ENCODE assay signal across 20 cellular contexts in the genomic region with DNA sequence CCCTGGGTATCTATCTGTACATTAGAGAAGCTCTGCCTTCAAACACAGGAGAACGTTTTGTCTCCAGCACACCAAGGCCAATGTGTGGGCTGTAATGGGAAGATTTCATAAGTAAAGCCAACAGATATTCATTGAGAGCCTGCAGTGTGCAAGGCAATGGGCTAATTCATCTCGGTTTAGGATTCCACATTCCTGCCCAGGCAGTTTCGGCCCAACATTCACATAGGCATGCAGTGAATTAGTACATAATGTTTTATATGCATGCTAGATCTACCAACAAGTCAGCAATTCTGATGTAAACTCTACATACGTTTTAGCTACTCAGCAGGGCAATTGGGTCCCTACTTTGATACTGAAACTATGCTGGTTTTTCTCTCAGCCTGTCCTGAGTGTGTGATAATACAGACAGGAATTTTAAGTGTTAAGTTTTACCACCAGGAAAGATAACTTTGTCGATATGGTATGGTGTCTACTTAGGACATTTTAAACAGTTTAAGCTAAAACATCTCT.
"Had no signal": no experiment of that assay in that cellular context is flagged by ENCODE, and none has a peak within 500 bp of the region (broad histone marks: within the 10 kb centered on the region; RNA-seq: fewer than 3 reads in every experiment).

No MANE protein-coding gene starts in this region.

- H3K4me3 ChIP-seq: coronary artery, hepatocyte, left lung, tibial artery had no signal

- ATAC-seq: foreskin keratinocyte; left lung; sciatic nerve; SK-N-SH treated with all-trans-retinoic acid at 6 μM for 48 hours; stimulated activated naive B cell treated with anti-CD40 and anti-IgM and Interleukin-4, amounts not matched to agents 10 μg/mL and 1 μg/mL and 100 μg/mL, for 72 hours had no signal

- H3K27me3 ChIP-seq: foreskin keratinocyte, hepatocyte, left lung, tibial artery had no signal

- H3K4me2 ChIP-seq: hepatocyte had no signal

- DNase-seq: activated CD4-positive, alpha-beta memory T cell treated with anti-CD3 and anti-CD28 coated beads for 36 hours; activated CD4-positive, alpha-beta T cell treated with anti-CD3 and anti-CD28 coated beads for 48 hours; activated naive CD4-positive, alpha-beta T cell treated with anti-CD3 and anti-CD28 coated beads for 36 hours; activated naive CD8-positive, alpha-beta T cell treated with anti-CD3 and anti-CD28 coated beads, Interleukin-2, amount 10 ng/mL, durations not matched to agents 7 days and 5 days; activated T-cell treated with anti-CD3 and anti-CD28 coated beads, Interleukin-2, amount 50 U/mL, for 48 hours; foreskin keratinocyte; immature natural killer cell; left lung; mesendoderm; naive B cell; small intestine; stimulated activated CD4-positive, alpha-beta T cell treated with anti-CD3 and anti-CD28 coated beads, Interleukin-15, amount 100 ng/mL, for 24 hours; stimulated activated CD8-positive, alpha-beta memory T cell treated with anti-CD3 and anti-CD28 coated beads, Interleukin-4, amount 100 ng/mL, for 48 hours; stimulated activated naive B cell treated with anti-CD40 and anti-IgM and Interleukin-4, amounts not matched to agents 10 μg/mL and 1 μg/mL and 100 μg/mL, for 72 hours; tibial artery had no signal

- H3K9me3 ChIP-seq: left lung, tibial artery had no signal

- H2AFZ ChIP-seq: hepatocyte had no signal

- H3K27ac ChIP-seq: epithelial cell of prostate, foreskin keratinocyte, hepatocyte had no signal
